In the genomic region with DNA sequence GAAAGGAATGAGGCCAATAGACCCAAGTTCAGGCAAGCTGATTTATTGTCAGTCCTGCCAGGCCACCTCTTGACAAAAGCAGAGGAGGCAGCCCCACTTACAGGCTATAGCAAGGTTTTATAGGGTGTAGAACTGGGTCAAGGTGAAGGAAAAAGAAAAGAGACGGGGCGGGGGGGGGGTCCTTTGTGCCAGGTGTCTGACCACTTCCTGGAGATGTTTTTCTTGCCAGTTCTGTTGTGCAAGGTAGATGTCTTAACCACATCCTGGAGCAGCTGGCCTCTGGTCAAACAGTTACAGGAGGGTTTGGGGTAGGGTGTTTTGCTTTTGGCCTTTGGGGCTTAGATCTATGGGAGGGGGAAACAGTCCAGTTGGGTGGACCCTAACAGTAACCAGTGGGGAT, we compare ENCODE assay signal across 8 cellular contexts.
A peak's percentile ranks its signal among the peaks of the same experiment; 100 is the strongest.
DNase-seq lines count a peak whose midpoint lies in the region; ATAC-seq and TF ChIP-seq lines count a peak whose summit lies in the region.
"Not testable (repeated sequence)": the region's sequence is repeated elsewhere in the genome, so short reads cannot be mapped to it uniquely, and the experiment has no call there.

No MANE protein-coding gene starts in this region.

- H3K27ac Mint-ChIP-seq in CD4-positive, alpha-beta T cell = peak overlapping the region; percentile 96
- H3K27ac Mint-ChIP-seq in activated naive CD4-positive, alpha-beta T cell treated with anti-CD3 and anti-CD28 coated beads, Interleukin-2, amount 10 ng/mL, durations not matched to agents 7 days and 5 days = peak overlapping the region; percentile 96
- H3K27ac Mint-ChIP-seq in naive thymus-derived CD8-positive, alpha-beta T cell = peak overlapping the region; percentile 85 to 98 (median 94)

- intact Hi-C loops in CD4-positive, alpha-beta T cell (cut with DNase I, micrococcal nuclease) = loop anchor here in 1 of 2 experiments (5.0 kb wide), 1 partner anchor 1146 kb away; no protein-coding TSS in a partner anchor

- not testable (repeated sequence) for H3K27me3 ChIP-seq in CD4-positive, alpha-beta T cell (ENCODE audit: control insufficient read depth, insufficient read depth, low read length)

- TF ChIP-seq CTCF in CD4-positive, alpha-beta T cell (IDR thresholded peaks at IDR 0.05) = not testable (repeated sequence)

- peak in 8 of 10 experiments; percentile 7 to 48 (median 32) for DNase-seq in CD4-positive, alpha-beta T cell
- DNase-seq in M059J (ENCODE audit: low read depth) = peak; percentile 26
- peak; percentile 16 for DNase-seq in T-helper 9 cell
- DNase-seq in activated naive CD4-positive, alpha-beta T cell treated with anti-CD3 and anti-CD28 coated beads, Interleukin-2, amount 10 ng/mL, durations not matched to agents 7 days and 5 days = peak; percentile 59
- peak in 8 of 10 donors; percentile 4 to 70 (median 44) for DNase-seq in naive thymus-derived CD8-positive, alpha-beta T cell

- not testable (repeated sequence) for ATAC-seq in CD4-positive, alpha-beta T cell (ENCODE audit: poor library complexity)
- ATAC-seq in GM19023 (IDR thresholded peaks at IDR 0.05; ENCODE audit: unreplicated experiment) (peak; percentile 72), GM21737 (IDR thresholded peaks at IDR 0.05; ENCODE audit: unreplicated experiment) (peak; percentile 84), HG03108 (IDR thresholded peaks at IDR 0.05; ENCODE audit: unreplicated experiment) (peak; percentile 77)
- ATAC-seq in naive thymus-derived CD8-positive, alpha-beta T cell = peak; percentile 53 to 54

- peaks cover 90% of the 10 kb centered on the region for H3K4me1 Mint-ChIP-seq in CD4-positive, alpha-beta T cell (ENCODE audit: low read depth)
- peaks cover 89% of the 10 kb centered on the region for H3K4me1 Mint-ChIP-seq in activated naive CD4-positive, alpha-beta T cell treated with anti-CD3 and anti-CD28 coated beads, Interleukin-2, amount 10 ng/mL, durations not matched to agents 7 days and 5 days
- H3K4me1 Mint-ChIP-seq in naive thymus-derived CD8-positive, alpha-beta T cell = peaks cover 25 to 94% (median 83%) of the 10 kb centered on the region in 4 donors

- H3K9me3 Mint-ChIP-seq in CD4-positive, alpha-beta T cell = not testable (repeated sequence)
- H3K9me3 Mint-ChIP-seq in activated naive CD4-positive, alpha-beta T cell treated with anti-CD3 and anti-CD28 coated beads, Interleukin-2, amount 10 ng/mL, durations not matched to agents 7 days and 5 days = peaks cover 14% of the 10 kb centered on the region
- peaks cover 0 to 29% (median 6%) of the 10 kb centered on the region in 9 donors for H3K9me3 Mint-ChIP-seq in naive thymus-derived CD8-positive, alpha-beta T cell

- not testable (repeated sequence) for H3K9me3 ChIP-seq in CD4-positive, alpha-beta T cell (ENCODE audit: control insufficient read depth, low read length)

- peak overlapping the region; percentile 72 for H3K27ac ChIP-seq in CD4-positive, alpha-beta T cell (ENCODE audit: low read depth, low read length)

- POLR2A ChIA-PET in CD4-positive, alpha-beta T cell (lab: Charles Lee) = interaction anchor here (0.6 to 2.4 kb wide), 10 partner anchors 9 to 1162 kb away, joined by 3 to 9 read pairs (median 4); no protein-coding TSS in a partner anchor
- POLR2A ChIA-PET in naive thymus-derived CD8-positive, alpha-beta T cell (lab: Charles Lee) = interaction anchor here (0.6 to 2.5 kb wide), 12 partner anchors 10 to 1145 kb away, joined by 3 to 12 read pairs (median 4); no protein-coding TSS in a partner anchor

- not testable (repeated sequence) for H3K27me3 Mint-ChIP-seq in CD4-positive, alpha-beta T cell; activated naive CD4-positive, alpha-beta T cell treated with anti-CD3 and anti-CD28 coated beads, Interleukin-2, amount 10 ng/mL, durations not matched to agents 7 days and 5 days; naive thymus-derived CD8-positive, alpha-beta T cell

- CTCF ChIA-PET in CD4-positive, alpha-beta T cell (lab: Charles Lee) = interaction anchor here (0.6 kb wide), 1 partner anchor 362 kb away, joined by 3 read pairs; no protein-coding TSS in a partner anchor
- CTCF ChIA-PET in activated naive CD4-positive, alpha-beta T cell treated with anti-CD3 and anti-CD28 coated beads, Interleukin-2, amount 10 ng/mL, durations not matched to agents 7 days and 5 days (lab: Charles Lee) = interaction anchor here (1.1 kb wide), 1 partner anchor 1162 kb away, joined by 3 read pairs; no protein-coding TSS in a partner anchor

- H3K4me3 Mint-ChIP-seq in CD4-positive, alpha-beta T cell = peak overlapping the region; percentile 73
- peak overlapping the region; percentile 54 for H3K4me3 Mint-ChIP-seq in activated naive CD4-positive, alpha-beta T cell treated with anti-CD3 and anti-CD28 coated beads, Interleukin-2, amount 10 ng/mL, durations not matched to agents 7 days and 5 days
- peak overlapping the region; percentile 46 to 79 (median 62) for H3K4me3 Mint-ChIP-seq in naive thymus-derived CD8-positive, alpha-beta T cell

- peaks cover 13% of the 10 kb centered on the region for H3K36me3 Mint-ChIP-seq in CD4-positive, alpha-beta T cell (ENCODE audit: low read depth)
- peaks cover 21% of the 10 kb centered on the region for H3K36me3 Mint-ChIP-seq in activated naive CD4-positive, alpha-beta T cell treated with anti-CD3 and anti-CD28 coated beads, Interleukin-2, amount 10 ng/mL, durations not matched to agents 7 days and 5 days
- not testable (repeated sequence) for H3K36me3 Mint-ChIP-seq in naive thymus-derived CD8-positive, alpha-beta T cell
